In the genomic region with DNA sequence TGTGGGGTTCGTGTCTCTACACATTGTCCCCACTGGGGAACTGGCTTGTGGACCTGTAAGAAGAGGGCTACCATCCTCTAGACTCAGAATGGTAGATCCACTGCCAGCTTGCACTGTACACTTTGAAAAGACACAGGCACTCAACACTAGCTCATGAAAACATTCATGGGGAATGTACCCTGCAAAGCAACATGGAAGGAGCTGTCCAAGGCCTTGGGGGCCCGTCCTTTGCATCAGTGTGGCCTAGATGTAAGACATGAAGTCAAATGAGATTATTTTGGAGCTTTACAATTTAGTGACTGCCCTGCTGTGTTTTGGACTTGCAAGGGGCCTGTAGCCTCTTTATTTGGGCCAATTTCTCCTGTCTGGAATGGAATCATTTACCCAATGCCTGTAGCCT, we compare ENCODE assay signal across 27 cellular contexts.
"Had no signal": no experiment of that assay in that cellular context is flagged by ENCODE, and none has a peak within 500 bp of the region (broad histone marks: within the 10 kb centered on the region; RNA-seq: fewer than 3 reads in every experiment).

No MANE protein-coding gene starts in this region.

- H3K4me1 ChIP-seq: left lung, lower lobe of right lung, neural progenitor cell, stomach, testis, thyroid gland, transverse colon, upper lobe of left lung, vagina had no signal

- H3K36me3 ChIP-seq: left lung, lower lobe of right lung, neural progenitor cell, ovary, stomach, thyroid gland, transverse colon, upper lobe of left lung, vagina had no signal

- H3K4me3 ChIP-seq: left lung, lower lobe of right lung, neural progenitor cell, ovary, skin epidermis, stomach, testis, thyroid gland, transverse colon, upper lobe of left lung, vagina had no signal

- H3K27me3 ChIP-seq: left lung, neural progenitor cell, ovary, stomach, testis, thyroid gland, transverse colon, upper lobe of left lung, vagina had no signal

- DNase-seq: hypothalamus; immature natural killer cell; left colon; lower lobe of right lung; mesendoderm; naive B cell; natural killer cell; nephron progenitor cell; ovary; retina; right cardiac atrium; stimulated activated CD4-positive, alpha-beta T cell treated with anti-CD3 and anti-CD28 coated beads, Interleukin-12 subunit alpha, Interleukin-12 subunit beta, amount 100 ng/mL, for 4 hours; stimulated activated CD4-positive, alpha-beta T cell treated with anti-CD3 and anti-CD28 coated beads, Interleukin-15, amount 100 ng/mL, for 24 hours; stimulated activated CD4-positive, alpha-beta T cell treated with anti-CD3 and anti-CD28 coated beads, Interleukin-2, amount 100 ng/mL, for 24 hours; stimulated activated CD4-positive, alpha-beta T cell treated with anti-CD3 and anti-CD28 coated beads, Interleukin-4, amount 100 ng/mL, for 1 hour; stimulated activated naive B cell treated with anti-CD40 and anti-IgM and Interleukin-4, amounts not matched to agents 10 μg/mL and 1 μg/mL and 100 μg/mL, for 72 hours; stimulated activated naive CD8-positive, alpha-beta T cell treated with anti-CD3 and anti-CD28 coated beads, Interleukin-15, Interleukin-2, amounts not matched to agents 100 U/mL and 50 U/mL, for 24 hours; stomach; testis; thyroid gland; transverse colon; upper lobe of left lung had no signal

- H2AFZ ChIP-seq: neural progenitor cell had no signal

- H3K9ac ChIP-seq: neural progenitor cell had no signal

- H3K4me2 ChIP-seq: neural progenitor cell had no signal

- H3K27ac ChIP-seq: left lung, lower lobe of right lung, neural progenitor cell, ovary, skin epidermis, stomach, testis, thyroid gland, transverse colon, upper lobe of left lung, vagina had no signal

- H3K9me3 ChIP-seq: left lung, lower lobe of right lung, ovary, stomach, testis, thyroid gland, transverse colon, upper lobe of left lung, vagina had no signal

- ATAC-seq: left colon; left lung; lower lobe of right lung; natural killer cell; right cardiac atrium; sciatic nerve; stimulated activated naive B cell treated with anti-CD40 and anti-IgM and Interleukin-4, amounts not matched to agents 10 μg/mL and 1 μg/mL and 100 μg/mL, for 72 hours; stimulated activated naive CD8-positive, alpha-beta T cell treated with anti-CD3 and anti-CD28 coated beads, Interleukin-15, Interleukin-2, amounts not matched to agents 100 U/mL and 50 U/mL, for 24 hours had no signal
